In the genomic region with DNA sequence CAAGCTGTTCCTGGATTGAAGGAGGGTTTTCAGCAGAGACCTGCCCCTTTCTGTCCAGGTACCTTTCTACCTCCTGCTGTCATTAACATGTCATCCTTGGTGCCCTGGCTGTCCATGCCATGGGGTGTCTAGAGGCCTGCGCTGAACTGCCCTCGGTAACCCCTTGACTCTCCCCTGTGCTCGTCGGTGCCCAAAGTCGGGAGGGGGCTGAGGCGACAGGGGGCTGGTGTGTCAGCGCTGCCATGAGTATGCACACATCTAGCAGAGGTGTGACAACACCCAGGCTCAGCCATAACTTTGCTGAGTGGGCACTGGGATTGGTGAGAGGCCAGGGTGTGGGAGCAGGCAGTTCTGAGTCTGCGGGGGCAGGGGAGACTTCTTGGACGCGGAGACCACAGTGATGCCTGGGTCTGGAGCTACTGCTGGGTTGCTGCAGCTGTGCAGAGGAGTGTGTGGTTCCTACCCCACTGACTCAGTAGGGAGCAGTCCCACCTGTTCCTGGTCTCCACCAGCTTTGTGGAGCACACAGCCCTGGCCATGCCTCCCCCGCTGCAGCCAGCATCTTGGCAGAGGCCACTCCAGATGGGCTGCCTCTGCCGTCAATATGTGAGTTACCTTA, we compare ENCODE assay signal across 19 cellular contexts.
"Had no signal": no experiment of that assay in that cellular context is flagged by ENCODE, and none has a peak within 500 bp of the region (broad histone marks: within the 10 kb centered on the region; RNA-seq: fewer than 3 reads in every experiment).

No MANE protein-coding gene starts in this region.

- H3K27ac Mint-ChIP-seq: activated naive CD4-positive, alpha-beta T cell treated with anti-CD3 and anti-CD28 coated beads, Interleukin-2, amount 50 U/mL, for 72 hours; nephron; T-helper 17 cell; type B pancreatic cell had no signal

- H3K4me3 ChIP-seq: ascending aorta, esophagus squamous epithelium, gastrocnemius medialis, heart left ventricle, right lobe of liver, SK-N-MC had no signal

- H3K4me1 ChIP-seq: ascending aorta, heart left ventricle, right lobe of liver had no signal

- ATAC-seq: activated naive CD4-positive, alpha-beta T cell treated with anti-CD3 and anti-CD28 coated beads, Interleukin-2, amount 50 U/mL, for 72 hours; gastrocnemius medialis; heart left ventricle; left cardiac atrium; T-helper 17 cell had no signal

- H3K4me3 Mint-ChIP-seq: nephron, T-helper 17 cell, type B pancreatic cell had no signal

- H3K4me1 Mint-ChIP-seq: T-helper 17 cell had no signal

- H3K27me3 ChIP-seq: ascending aorta, esophagus squamous epithelium, gastrocnemius medialis, heart left ventricle, right lobe of liver had no signal

- H3K27ac ChIP-seq: ascending aorta, esophagus squamous epithelium, gastrocnemius medialis, heart left ventricle, right lobe of liver, SK-N-MC had no signal

- DNase-seq: activated CD4-positive, alpha-beta T cell treated with anti-CD3 and anti-CD28 coated beads for 4 hours; activated CD4-positive, alpha-beta T cell treated with anti-CD3 and anti-CD28 coated beads, Interleukin-2, amount 50 U/mL, for 48 hours; activated CD4-positive, CD25-positive, alpha-beta regulatory T cell; activated effector memory CD4-positive, alpha-beta T cell treated with anti-CD3 and anti-CD28 coated beads, Interleukin-2, amount 50 U/mL, for 16 hours; central memory CD4-positive, alpha-beta T cell; esophagus squamous epithelium; gastrocnemius medialis; left cardiac atrium; midbrain; right lobe of liver; stimulated activated CD4-positive, alpha-beta T cell treated with anti-CD3 and anti-CD28 coated beads, Interleukin-4, amount 100 ng/mL, for 24 hours; SW 1271; T-helper 17 cell had no signal

- H3K27me3 Mint-ChIP-seq: T-helper 17 cell, type B pancreatic cell had no signal

- H3K9me3 ChIP-seq: ascending aorta, esophagus squamous epithelium, gastrocnemius medialis, heart left ventricle, right lobe of liver had no signal

- H3K36me3 ChIP-seq: ascending aorta, esophagus squamous epithelium, gastrocnemius medialis, heart left ventricle, right lobe of liver had no signal

- H3K36me3 Mint-ChIP-seq: type B pancreatic cell had no signal
